ENCODE assay signal across 12 cellular contexts in genomic region chr7:27167916-27168264, GRCh38. TPM values are rescaled to one million over a fixed set of nuclear protein-coding genes. Genes with fewer than 3 reads are reported as not detected.
A peak's percentile ranks its signal among the peaks of the same experiment; 100 is the strongest.
DNase-seq lines count a peak whose midpoint lies in the region; ATAC-seq, FAIRE-seq and TF ChIP-seq lines count a peak whose summit lies in the region.
"Had no signal": no experiment of that assay in that cellular context is flagged by ENCODE, and none has a peak within 500 bp of the region (broad histone marks: within the 10 kb centered on the region; RNA-seq: fewer than 3 reads in every experiment).

No MANE protein-coding gene starts in this region.

- no peaks in the 10 kb centered on the region for H3K9me3 ChIP-seq in HAP-1
- no peaks in the 10 kb centered on the region for H3K9me3 ChIP-seq in heart right ventricle

- no peak for ATAC-seq in heart right ventricle
- ATAC-seq in GM19324 (IDR thresholded peaks at IDR 0.05; ENCODE audit: low FRiP score, unreplicated experiment), result no peak
- ATAC-seq: stimulated activated naive CD8-positive, alpha-beta T cell treated with anti-CD3 and anti-CD28 coated beads, Interleukin-15, Interleukin-2, amounts not matched to agents 100 U/mL and 50 U/mL, for 24 hours had no signal

- WGBS in heart right ventricle, 2 donors, result 27 to 28% methylated on average over 4 of the region's 4 CpGs

- intact Hi-C loops in heart right ventricle (cut with DNase I), result loop anchor here in 7 of 10 donors (10.0 kb wide), 6 partner anchors 313 to 1303 kb away; no protein-coding TSS in a partner anchor
- intact Hi-C loops in CD14-positive monocyte (cut with micrococcal nuclease), result loop anchor here (2.0 to 10.0 kb wide), 4 partner anchors 15 to 1306 kb away; partner anchors contain the start of genes HOXA13 (in 1 of the 2) and HOXA3 (in 1 of the 2)

- H3K27ac Mint-ChIP-seq in brain, result peak overlapping the region in 3 of 5 experiments; percentile 87 to 99 (median 87)
- H3K27ac Mint-ChIP-seq in neural crest cell (ENCODE audit: unreplicated experiment), result no peak overlapping the region
- H3K27ac Mint-ChIP-seq in CD14-positive monocyte, result no peak overlapping the region

- in situ Hi-C loops in HAP-1 (cut with MboI; ENCODE audit: low sequenced_read_pairs), result loop anchor here (25.0 kb wide), 1 partner anchor 956 kb away; the partner anchor contains the start of genes CBX3 and HNRNPA2B1

- H3K4me1 Mint-ChIP-seq in brain, result peaks cover 19% of the 10 kb centered on the region
- peaks cover 18% of the 10 kb centered on the region for H3K4me1 Mint-ChIP-seq in neural crest cell
- H3K4me1 Mint-ChIP-seq in CD14-positive monocyte, result peaks cover 71% of the 10 kb centered on the region

- H3K4me3 ChIP-seq in HAP-1, result peak overlapping the region; percentile 70
- H3K4me3 ChIP-seq in heart right ventricle, result no peak overlapping the region

- DNase-seq in AG20443 (ENCODE audit: low spot score) (peak; percentile 25), HAP-1 (ENCODE audit: low spot score in 2 of 2) (peak in 1 of 2 experiments; percentile 22), neural crest cell (ENCODE audit: low read depth, low spot score) (no peak), heart right ventricle (no peak), H54 (ENCODE audit: insufficient read length, low spot score) (no peak), CD14-positive monocyte (ENCODE audit: low spot score) (no peak)
- DNase-seq: activated effector memory CD4-positive, alpha-beta T cell treated with anti-CD3 and anti-CD28 coated beads, Interleukin-2, amount 50 U/mL, for 16 hours; NCI-H2029 treated with DMSO at 0.1 percent for 48 hours; stimulated activated naive CD8-positive, alpha-beta T cell treated with anti-CD3 and anti-CD28 coated beads, Interleukin-15, Interleukin-2, amounts not matched to agents 100 U/mL and 50 U/mL, for 24 hours had no signal

- TF ChIP-seq CTCF in brain (conservative IDR thresholded peaks at IDR 0.05) (no peak), neural crest cell (conservative IDR thresholded peaks at IDR 0.05) (no peak), heart right ventricle (IDR thresholded peaks at IDR 0.05) (no peak), CD14-positive monocyte (IDR thresholded peaks at IDR 0.05) (no peak)

- no peak overlapping the region for H3K27ac ChIP-seq in heart right ventricle

- H3K36me3 ChIP-seq in HAP-1 (replicated peaks) (peaks cover 47% of the 10 kb centered on the region), heart right ventricle (peaks cover 0 to 15% (median 0%) of the 10 kb centered on the region in 9 donors)

- H3K4me3 Mint-ChIP-seq in brain (peak overlapping the region in 3 of 5 experiments; percentile 76 to 91 (median 83)), neural crest cell (peak overlapping the region; percentile 54), CD14-positive monocyte (peak overlapping the region in 1 of 2 donors; percentile 95)

- H3K27me3 Mint-ChIP-seq in brain, result peaks cover 100% of the 10 kb centered on the region
- peaks cover 98% of the 10 kb centered on the region for H3K27me3 Mint-ChIP-seq in neural crest cell (ENCODE audit: low read depth)
- H3K27me3 Mint-ChIP-seq in CD14-positive monocyte (ENCODE audit: low read depth in 3 of 3), result peaks cover 89 to 98% (median 92%) of the 10 kb centered on the region in 3 donors

- H3K36me3 Mint-ChIP-seq in brain, result peaks cover 25% of the 10 kb centered on the region
- H3K36me3 Mint-ChIP-seq in neural crest cell (ENCODE audit: low read depth), result peaks cover 9% of the 10 kb centered on the region
- peaks cover 30 to 48% of the 10 kb centered on the region in 2 donors for H3K36me3 Mint-ChIP-seq in CD14-positive monocyte

- peaks cover 3% of the 10 kb centered on the region; the same call in 1 of the 2 replicates for H3K4me1 ChIP-seq in HAP-1
- peaks cover 5 to 76% (median 34%) of the 10 kb centered on the region in 9 donors for H3K4me1 ChIP-seq in heart right ventricle

- peaks cover 0 to 31% (median 8%) of the 10 kb centered on the region in 5 experiments for H3K9me3 Mint-ChIP-seq in brain
- H3K9me3 Mint-ChIP-seq in neural crest cell, result no peaks in the 10 kb centered on the region
- peaks cover 5 to 69% (median 47%) of the 10 kb centered on the region in 7 donors for H3K9me3 Mint-ChIP-seq in CD14-positive monocyte

- no peaks in the 10 kb centered on the region for H3K27me3 ChIP-seq in HAP-1 (ENCODE audit: low read depth)
- peaks cover 86 to 100% (median 100%) of the 10 kb centered on the region in 7 donors for H3K27me3 ChIP-seq in heart right ventricle

- no peak for TF ChIP-seq POLR2A in H54 (IDR thresholded peaks at IDR 0.05; ENCODE audit: low read depth, low read length)

- no peak for FAIRE-seq in H54 (lab: Jason Lieb, UNC)
- FAIRE-seq: GM18507 had no signal

RNA-seq across cellular contexts. Expression of gene HOXA9, which starts 2.6 kb away (rescaled TPM):
- polyA plus RNA-seq in brain (ENCODE audit: insufficient read depth, low read depth, low replicate concordance), result 1.1 TPM
- total RNA-seq in neural crest cell, result 9.0 and 10.0 TPM in 2 replicates
- total RNA-seq in heart right ventricle, result not detected
- not detected for polyA plus RNA-seq in heart right ventricle
- 1 to 10 TPM in 1 of 2 donors, under 1 TPM in 1; 0.55 to 1.9 TPM for polyA plus RNA-seq in CD14-positive monocyte

RNA-seq across cellular contexts. Expression of gene HOXA10, which starts 6.2 kb away (rescaled TPM):
- polyA plus RNA-seq in brain (ENCODE audit: insufficient read depth, low read depth, low replicate concordance), result 62.0 TPM
- total RNA-seq in neural crest cell, result 0.35 TPM in 1 of 2 replicates, not detected in the other
- under 1 TPM in 1 of 10 donors, not detected in 9; 0.19 TPM for total RNA-seq in heart right ventricle
- under 1 TPM in 1 of 2 donors, not detected in 1; 0.03 TPM for polyA plus RNA-seq in heart right ventricle
- polyA plus RNA-seq in CD14-positive monocyte, result 1 to 10 TPM in 1 of 2 donors, under 1 TPM in 1; 0.33 to 3.2 TPM

RNA-seq across cellular contexts. Expression of gene HOXA7, which starts 11.4 kb away (rescaled TPM):
- 1.3 TPM for polyA plus RNA-seq in brain (ENCODE audit: insufficient read depth, low read depth, low replicate concordance)
- 7.1 and 8.8 TPM in 2 replicates for total RNA-seq in neural crest cell
- total RNA-seq in heart right ventricle, result not detected
- under 1 TPM in 1 of 2 donors, not detected in 1; 0.04 TPM for polyA plus RNA-seq in heart right ventricle
- polyA plus RNA-seq in CD14-positive monocyte, result not detected

RNA-seq across cellular contexts. Expression of gene HOXA3, which starts 15.5 kb away (rescaled TPM):
- polyA plus RNA-seq in brain (ENCODE audit: insufficient read depth, low read depth, low replicate concordance) (2.0 TPM), heart right ventricle (under 1 TPM; 0.35 to 0.37 TPM), CD14-positive monocyte (not detected)
- total RNA-seq in neural crest cell (10.6 and 11.3 TPM in 2 replicates), heart right ventricle (1 to 10 TPM in 1 of 10 donors, under 1 TPM in 7, not detected in 2; 0.11 to 1.5 (median 0.22) TPM)

RNA-seq across cellular contexts. Expression of gene HOXA11, which starts 17.1 kb away (rescaled TPM):
- polyA plus RNA-seq in brain (ENCODE audit: insufficient read depth, low read depth, low replicate concordance) (20.1 TPM), heart right ventricle (not detected), CD14-positive monocyte (not detected)
- total RNA-seq in neural crest cell (not detected in 2 replicates), heart right ventricle (not detected)

Comparison
In these comparisons a context has a peak if more than half of its experiments do, and no peak if none do; other contexts are left out.
1. H3K27ac Mint-ChIP-seq: peak in brain (3 of 5); none in neural crest cell (single experiment) and CD14-positive monocyte (0 of 7).
2. RNA of gene HOXA10, which starts 6.2 kb away (polyA plus RNA-seq): 62.0 TPM in brain (single experiment); 0.33 to 3.2 TPM in CD14-positive monocyte and 0.03 TPM in heart right ventricle; every median in the first group is over 10 times any median in the second.